12 cellular contexts compared by ENCODE assay signal in the genomic region with DNA sequence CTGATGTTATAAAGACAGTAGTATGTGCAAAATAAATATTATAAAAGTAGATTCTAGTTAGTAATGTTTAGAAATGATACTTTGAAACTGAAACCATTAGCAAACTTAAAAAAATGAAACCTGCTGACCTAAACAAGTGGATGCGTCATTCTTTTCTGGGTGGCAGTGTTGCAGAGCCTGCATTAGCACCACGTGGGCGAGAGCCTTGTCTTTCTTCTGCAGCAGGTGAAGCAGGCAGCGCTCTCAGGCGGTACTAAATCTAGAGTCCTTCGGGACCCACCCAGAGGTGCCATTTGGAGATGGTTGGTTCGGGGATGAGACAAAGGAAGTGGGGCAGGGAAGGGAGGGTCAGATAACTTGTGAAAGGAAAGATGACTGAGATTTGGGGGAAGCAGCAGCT.
A peak's percentile ranks its signal among the peaks of the same experiment; 100 is the strongest.
DNase-seq lines count a peak whose midpoint lies in the region; ATAC-seq and FAIRE-seq lines count a peak whose summit lies in the region.
"Had no signal": no experiment of that assay in that cellular context is flagged by ENCODE, and none has a peak within 500 bp of the region (broad histone marks: within the 10 kb centered on the region; RNA-seq: fewer than 3 reads in every experiment).

No MANE protein-coding gene starts in this region.

- no peaks in the 10 kb centered on the region for H3K9me3 Mint-ChIP-seq in stimulated activated effector memory CD8-positive, alpha-beta T cell treated with anti-CD3 and anti-CD28 coated beads, Interleukin-12 subunit alpha, Interleukin-12 subunit beta, amount 100 ng/mL, for 72 hours

- H3K36me3 Mint-ChIP-seq in stimulated activated effector memory CD8-positive, alpha-beta T cell treated with anti-CD3 and anti-CD28 coated beads, Interleukin-12 subunit alpha, Interleukin-12 subunit beta, amount 100 ng/mL, for 72 hours = no peaks in the 10 kb centered on the region
- H3K36me3 Mint-ChIP-seq: activated naive CD4-positive, alpha-beta T cell treated with anti-CD3 and anti-CD28 coated beads, Interleukin-2, amount 50 U/mL, for 72 hours had no signal

- H3K4me1 Mint-ChIP-seq in stimulated activated effector memory CD8-positive, alpha-beta T cell treated with anti-CD3 and anti-CD28 coated beads, Interleukin-12 subunit alpha, Interleukin-12 subunit beta, amount 100 ng/mL, for 72 hours = no peaks in the 10 kb centered on the region

- peak; percentile 44 for ATAC-seq in HG03378 (IDR thresholded peaks at IDR 0.05; ENCODE audit: unreplicated experiment)
- ATAC-seq in GM19452 (IDR thresholded peaks at IDR 0.05; ENCODE audit: unreplicated experiment) = no peak
- no peak for ATAC-seq in stimulated activated effector memory CD8-positive, alpha-beta T cell treated with anti-CD3 and anti-CD28 coated beads, Interleukin-12 subunit alpha, Interleukin-12 subunit beta, amount 100 ng/mL, for 72 hours
- ATAC-seq: activated naive CD4-positive, alpha-beta T cell treated with anti-CD3 and anti-CD28 coated beads, Interleukin-2, amount 50 U/mL, for 72 hours had no signal

- no peak for FAIRE-seq in urothelium cell line (lab: Jason Lieb, UNC)

- DNase-seq in SHP77 (lab: John Stamatoyannopoulos, UW) (peak; percentile 46 to 64), SHP77 treated with DMSO at 0.1 percent for 48 hours (lab: John Stamatoyannopoulos, UW) (no peak), T47D (ENCODE audit: low read depth in 1 of 2, low spot score in 1 of 2) (peak; percentile 19 to 28), urothelium cell line (ENCODE audit: low spot score) (peak; percentile 42), occipital lobe (lab: John Stamatoyannopoulos, UW) (no peak)
- DNase-seq in stimulated activated effector memory CD8-positive, alpha-beta T cell treated with anti-CD3 and anti-CD28 coated beads, Interleukin-12 subunit alpha, Interleukin-12 subunit beta, amount 100 ng/mL, for 72 hours (ENCODE audit: low spot score in 2 of 2) = no peak
- DNase-seq: activated CD4-positive, CD25-positive, alpha-beta regulatory T cell; islet precursor cell; ovary had no signal

- in situ Hi-C loops in T47D (cut with HindIII; ENCODE audit: low pct_unique_long_range_greater_than_20kb, low sequenced_read_pairs) = no loop called here

- no peak overlapping the region for H3K4me3 Mint-ChIP-seq in stimulated activated effector memory CD8-positive, alpha-beta T cell treated with anti-CD3 and anti-CD28 coated beads, Interleukin-12 subunit alpha, Interleukin-12 subunit beta, amount 100 ng/mL, for 72 hours

- no peak overlapping the region for H3K27ac Mint-ChIP-seq in stimulated activated effector memory CD8-positive, alpha-beta T cell treated with anti-CD3 and anti-CD28 coated beads, Interleukin-12 subunit alpha, Interleukin-12 subunit beta, amount 100 ng/mL, for 72 hours

Comparison
In these comparisons a context has a peak if more than half of its experiments do, and no peak if none do; other contexts are left out.
1. DNase-seq: peak in SHP77 (2 of 2), T47D (2 of 2) and urothelium cell line (single experiment); none in SHP77 treated with DMSO at 0.1 percent for 48 hours (single experiment), occipital lobe (single experiment) and stimulated activated effector memory CD8-positive, alpha-beta T cell treated with anti-CD3 and anti-CD28 coated beads, Interleukin-12 subunit alpha, Interleukin-12 subunit beta, amount 100 ng/mL, for 72 hours (0 of 2).